Comparison of ENCODE assay signal across 12 cellular contexts in the genomic region with DNA sequence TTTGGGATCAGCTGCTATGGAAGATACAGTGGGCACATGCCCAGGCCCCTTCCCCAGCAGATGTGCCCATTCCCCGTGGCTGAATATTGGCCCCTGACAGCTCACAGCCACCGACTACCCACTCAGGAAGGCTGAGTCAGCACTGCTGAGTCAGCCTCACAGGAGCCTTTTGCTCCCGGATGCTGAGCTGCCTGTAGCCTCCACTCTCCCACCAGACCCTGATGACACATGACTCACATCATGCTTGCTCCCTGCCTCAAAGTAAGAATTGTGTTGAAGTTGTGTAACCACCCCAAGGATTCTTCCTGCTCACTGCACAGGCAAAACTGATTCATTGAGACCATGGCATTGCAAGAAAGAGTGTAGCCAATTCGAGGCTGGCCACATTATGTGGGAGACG.
A peak's percentile ranks its signal among the peaks of the same experiment; 100 is the strongest.
DNase-seq lines count a peak whose midpoint lies in the region; ATAC-seq and TF ChIP-seq lines count a peak whose summit lies in the region.
"Had no signal": no experiment of that assay in that cellular context is flagged by ENCODE, and none has a peak within 500 bp of the region (broad histone marks: within the 10 kb centered on the region; RNA-seq: fewer than 3 reads in every experiment).

No MANE protein-coding gene starts in this region.

- H4K20me1 ChIP-seq in fibroblast of lung (ENCODE audit: control insufficient read depth, extremely low read depth, insufficient read depth, low read length), result no peaks in the 10 kb centered on the region
- H4K20me1 ChIP-seq in Karpas-422 (ENCODE audit: insufficient read depth, low read depth, low read length), result no peaks in the 10 kb centered on the region

- H3K4me2 ChIP-seq in fibroblast of lung (ENCODE audit: extremely low read depth, insufficient read depth, low read length) (peak overlapping the region; percentile 13), Karpas-422 (ENCODE audit: low read depth, low read length, poor library complexity, severe bottlenecking) (no peak overlapping the region)

- no peaks in the 10 kb centered on the region for H3K9me3 ChIP-seq in fibroblast of lung (ENCODE audit: control insufficient read depth, insufficient read depth, low read depth, low read length)
- no peaks in the 10 kb centered on the region for H3K9me3 ChIP-seq in aorta (ENCODE audit: control insufficient read depth, low read length)
- H3K9me3 ChIP-seq in Karpas-422 (ENCODE audit: low read length), result no peaks in the 10 kb centered on the region

- intact Hi-C loops in aorta (cut with DNase I), result no loop called here

- H3K4me1 ChIP-seq in fibroblast of lung (ENCODE audit: control insufficient read depth, extremely low read depth, insufficient read depth, low read length), result peaks cover 2% of the 10 kb centered on the region
- no peaks in the 10 kb centered on the region for H3K4me1 ChIP-seq in aorta (ENCODE audit: control insufficient read depth in 1 of 2, insufficient read depth in 2 of 2, low read length in 2 of 2)
- no peaks in the 10 kb centered on the region for H3K4me1 ChIP-seq in Karpas-422 (ENCODE audit: low read length)

- H3K79me2 ChIP-seq in fibroblast of lung (ENCODE audit: control insufficient read depth, insufficient read depth, low read length), result no peaks in the 10 kb centered on the region
- H3K79me2 ChIP-seq in Karpas-422 (ENCODE audit: low read length), result no peaks in the 10 kb centered on the region

- H3K27me3 ChIP-seq in fibroblast of lung (ENCODE audit: control insufficient read depth, insufficient read depth, low read length), result no peaks in the 10 kb centered on the region
- no peaks in the 10 kb centered on the region for H3K27me3 ChIP-seq in aorta (ENCODE audit: control insufficient read depth in 1 of 2, insufficient read depth in 2 of 2, low read length in 1 of 2)
- no peaks in the 10 kb centered on the region for H3K27me3 ChIP-seq in Karpas-422 (ENCODE audit: low read length)

- peak; percentile 66 for DNase-seq in NK-92 treated with Interleukin-12 subunit alpha and Interleukin-12 subunit beta, amount 100 ng/mL, for 24 hours (lab: John Stamatoyannopoulos, UW)
- DNase-seq in NK-92 (lab: John Stamatoyannopoulos, UW; ENCODE audit: unreplicated experiment) (no peak), NOMO-1 treated with DMSO at 0.1 percent for 48 hours (lab: John Stamatoyannopoulos, UW; ENCODE audit: unreplicated experiment) (peak; percentile 66), fibroblast of lung (ENCODE audit: low read depth in 2 of 2) (peak; percentile 89 to 97), aorta (no peak), middle frontal gyrus (ENCODE audit: extremely low spot score, low spot score) (no peak), Karpas-422 (no peak)
- peak; percentile 1 to 12 for DNase-seq in stimulated activated CD4-positive, alpha-beta T cell treated with anti-CD3 and anti-CD28 coated beads, Interleukin-15, amount 100 ng/mL, for 48 hours (ENCODE audit: low read depth in 2 of 2)
- DNase-seq: 8988T; activated B cell treated with CpG ODN at 0.5 μM for 24 hours; central memory CD4-positive, alpha-beta T cell; KBM-7 had no signal

- H3K9ac ChIP-seq in fibroblast of lung (ENCODE audit: insufficient read depth, low read length) (no peak overlapping the region), Karpas-422 (ENCODE audit: low read length) (no peak overlapping the region)

- H2AFZ ChIP-seq in fibroblast of lung (ENCODE audit: low read length) (no peak overlapping the region), Karpas-422 (ENCODE audit: low read length) (no peak overlapping the region)

- H3K36me3 ChIP-seq in fibroblast of lung (ENCODE audit: control insufficient read depth, insufficient read depth, low read length), result no peaks in the 10 kb centered on the region
- no peaks in the 10 kb centered on the region for H3K36me3 ChIP-seq in aorta (ENCODE audit: control insufficient read depth in 1 of 2, insufficient read depth in 2 of 2, low read length in 1 of 2)
- no peaks in the 10 kb centered on the region for H3K36me3 ChIP-seq in Karpas-422 (ENCODE audit: insufficient read depth, low read length)

- no peak overlapping the region for H3K4me3 ChIP-seq in fibroblast of lung (replicated peaks in 1 of 4; ENCODE audit: control extremely low read depth in 1 of 4, insufficient read depth in 1 of 4, low read depth in 3 of 4, low read length in 4 of 4)
- no peak overlapping the region for H3K4me3 ChIP-seq in aorta (ENCODE audit: low read length in 2 of 2)
- no peak overlapping the region for H3K4me3 ChIP-seq in Karpas-422 (ENCODE audit: low read length)

- ATAC-seq in aorta (ENCODE audit: low FRiP score), result no peak

- 52 to 58% methylated on average over 5 of the region's 5 CpGs for WGBS in aorta, 2 donors

- no peak for TF ChIP-seq CTCF in fibroblast of lung (conservative IDR thresholded peaks at IDR 0.05 in 1 of 2, IDR thresholded peaks at IDR 0.05 in 1 of 2; ENCODE audit: low read depth in 1 of 2, low read length in 2 of 2)

- H3K9me2 ChIP-seq in Karpas-422 (replicated peaks; ENCODE audit: insufficient read depth, low read length), result no peaks in the 10 kb centered on the region

- peak overlapping the region; percentile 59 for H3K27ac ChIP-seq in fibroblast of lung (ENCODE audit: insufficient read depth, low read length)
- no peak overlapping the region for H3K27ac ChIP-seq in aorta (ENCODE audit: low read depth in 1 of 2, low read length in 2 of 2)
- no peak overlapping the region for H3K27ac ChIP-seq in Karpas-422 (ENCODE audit: low read length)

Comparison
In these comparisons a context has a peak if more than half of its experiments do, and no peak if none do; other contexts are left out.
1. DNase-seq: peak in NK-92 treated with Interleukin-12 subunit alpha and Interleukin-12 subunit beta, amount 100 ng/mL, for 24 hours (single experiment), NOMO-1 treated with DMSO at 0.1 percent for 48 hours (single experiment), fibroblast of lung (2 of 2) and stimulated activated CD4-positive, alpha-beta T cell treated with anti-CD3 and anti-CD28 coated beads, Interleukin-15, amount 100 ng/mL, for 48 hours (2 of 2); none in NK-92 (single experiment), aorta (0 of 2), middle frontal gyrus (single experiment) and Karpas-422 (single experiment).